In the genomic region with DNA sequence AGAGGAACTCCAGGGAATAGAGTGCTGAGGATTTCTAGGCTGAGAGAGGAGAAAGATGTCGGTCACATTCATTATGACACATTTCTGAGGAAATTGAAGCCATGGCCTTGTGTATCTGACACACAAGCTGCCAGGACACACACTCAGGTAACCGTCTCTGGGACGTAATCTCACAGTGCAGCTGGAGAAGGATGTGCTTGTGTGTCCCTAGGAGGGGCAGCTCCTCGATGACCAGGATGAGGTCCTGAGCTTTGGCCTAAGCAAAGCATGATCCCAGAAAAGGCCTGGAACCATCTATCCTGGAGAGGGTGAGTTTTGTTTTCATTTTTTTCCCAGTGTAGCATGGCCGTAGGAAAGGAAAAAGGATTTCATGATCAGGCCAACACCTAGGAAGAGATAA, we compare ENCODE assay signal across 2 cellular contexts.
TF ChIP-seq lines count a peak whose summit lies in the region.

No MANE protein-coding gene starts in this region.

TF ChIP-seq in GM23338, 12 proteins besides CTCF, POLR2A, EP300 and RAD21:
- TF ChIP-seq POLR2AphosphoS5 (IDR thresholded peaks at IDR 0.05; ENCODE audit: low read depth) = no peak
- TF ChIP-seq, protein P1, sequence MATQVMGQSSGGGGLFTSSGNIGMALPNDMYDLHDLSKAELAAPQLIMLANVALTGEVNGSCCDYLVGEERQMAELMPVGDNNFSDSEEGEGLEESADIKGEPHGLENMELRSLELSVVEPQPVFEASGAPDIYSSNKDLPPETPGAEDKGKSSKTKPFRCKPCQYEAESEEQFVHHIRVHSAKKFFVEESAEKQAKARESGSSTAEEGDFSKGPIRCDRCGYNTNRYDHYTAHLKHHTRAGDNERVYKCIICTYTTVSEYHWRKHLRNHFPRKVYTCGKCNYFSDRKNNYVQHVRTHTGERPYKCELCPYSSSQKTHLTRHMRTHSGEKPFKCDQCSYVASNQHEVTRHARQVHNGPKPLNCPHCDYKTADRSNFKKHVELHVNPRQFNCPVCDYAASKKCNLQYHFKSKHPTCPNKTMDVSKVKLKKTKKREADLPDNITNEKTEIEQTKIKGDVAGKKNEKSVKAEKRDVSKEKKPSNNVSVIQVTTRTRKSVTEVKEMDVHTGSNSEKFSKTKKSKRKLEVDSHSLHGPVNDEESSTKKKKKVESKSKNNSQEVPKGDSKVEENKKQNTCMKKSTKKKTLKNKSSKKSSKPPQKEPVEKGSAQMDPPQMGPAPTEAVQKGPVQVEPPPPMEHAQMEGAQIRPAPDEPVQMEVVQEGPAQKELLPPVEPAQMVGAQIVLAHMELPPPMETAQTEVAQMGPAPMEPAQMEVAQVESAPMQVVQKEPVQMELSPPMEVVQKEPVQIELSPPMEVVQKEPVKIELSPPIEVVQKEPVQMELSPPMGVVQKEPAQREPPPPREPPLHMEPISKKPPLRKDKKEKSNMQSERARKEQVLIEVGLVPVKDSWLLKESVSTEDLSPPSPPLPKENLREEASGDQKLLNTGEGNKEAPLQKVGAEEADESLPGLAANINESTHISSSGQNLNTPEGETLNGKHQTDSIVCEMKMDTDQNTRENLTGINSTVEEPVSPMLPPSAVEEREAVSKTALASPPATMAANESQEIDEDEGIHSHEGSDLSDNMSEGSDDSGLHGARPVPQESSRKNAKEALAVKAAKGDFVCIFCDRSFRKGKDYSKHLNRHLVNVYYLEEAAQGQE (IDR thresholded peaks at IDR 0.05; ENCODE audit: unreplicated experiment) = no peak

TF ChIP-seq in IMR-90, 13 proteins besides CTCF, POLR2A, EP300 and RAD21:
- TF ChIP-seq MAZ (IDR thresholded peaks at IDR 0.05; ENCODE audit: borderline replicate concordance, low read depth, low read length) (no peak), FOS (IDR thresholded peaks at IDR 0.05; ENCODE audit: low read depth, low read length) (no peak), SMC3 (IDR thresholded peaks at IDR 0.05; ENCODE audit: low read depth, low read length) (no peak), MXI1 (IDR thresholded peaks at IDR 0.05; ENCODE audit: borderline replicate concordance, low read depth, low read length) (no peak), RFX5 (IDR thresholded peaks at IDR 0.05; ENCODE audit: low read depth, low read length) (no peak), BHLHE40 (IDR thresholded peaks at IDR 0.05; ENCODE audit: low read depth, low read length) (no peak), NFE2L2 (IDR thresholded peaks at IDR 0.05; ENCODE audit: low read depth, low read length) (no peak), MAFK (IDR thresholded peaks at IDR 0.05; ENCODE audit: low read depth, low read length) (no peak), CEBPB (IDR thresholded peaks at IDR 0.05; ENCODE audit: low read depth, low read length) (no peak), CHD1 (IDR thresholded peaks at IDR 0.05; ENCODE audit: low read depth, low read length) (no peak), RCOR1 (IDR thresholded peaks at IDR 0.05; ENCODE audit: insufficient replicate concordance, low read length) (no peak)
- TF ChIP-seq, protein P2, sequence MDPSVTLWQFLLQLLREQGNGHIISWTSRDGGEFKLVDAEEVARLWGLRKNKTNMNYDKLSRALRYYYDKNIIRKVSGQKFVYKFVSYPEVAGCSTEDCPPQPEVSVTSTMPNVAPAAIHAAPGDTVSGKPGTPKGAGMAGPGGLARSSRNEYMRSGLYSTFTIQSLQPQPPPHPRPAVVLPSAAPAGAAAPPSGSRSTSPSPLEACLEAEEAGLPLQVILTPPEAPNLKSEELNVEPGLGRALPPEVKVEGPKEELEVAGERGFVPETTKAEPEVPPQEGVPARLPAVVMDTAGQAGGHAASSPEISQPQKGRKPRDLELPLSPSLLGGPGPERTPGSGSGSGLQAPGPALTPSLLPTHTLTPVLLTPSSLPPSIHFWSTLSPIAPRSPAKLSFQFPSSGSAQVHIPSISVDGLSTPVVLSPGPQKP (IDR thresholded peaks at IDR 0.05; ENCODE audit: borderline replicate concordance, low read depth, low read length) = no peak
- TF ChIP-seq, protein P3, sequence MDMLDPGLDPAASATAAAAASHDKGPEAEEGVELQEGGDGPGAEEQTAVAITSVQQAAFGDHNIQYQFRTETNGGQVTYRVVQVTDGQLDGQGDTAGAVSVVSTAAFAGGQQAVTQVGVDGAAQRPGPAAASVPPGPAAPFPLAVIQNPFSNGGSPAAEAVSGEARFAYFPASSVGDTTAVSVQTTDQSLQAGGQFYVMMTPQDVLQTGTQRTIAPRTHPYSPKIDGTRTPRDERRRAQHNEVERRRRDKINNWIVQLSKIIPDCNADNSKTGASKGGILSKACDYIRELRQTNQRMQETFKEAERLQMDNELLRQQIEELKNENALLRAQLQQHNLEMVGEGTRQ (IDR thresholded peaks at IDR 0.05; ENCODE audit: low read depth, low read length) = no peak
TF ChIP-seq in IMR-90: peak in this region for 0.
